19 cellular contexts compared by ENCODE assay signal in the genomic region with DNA sequence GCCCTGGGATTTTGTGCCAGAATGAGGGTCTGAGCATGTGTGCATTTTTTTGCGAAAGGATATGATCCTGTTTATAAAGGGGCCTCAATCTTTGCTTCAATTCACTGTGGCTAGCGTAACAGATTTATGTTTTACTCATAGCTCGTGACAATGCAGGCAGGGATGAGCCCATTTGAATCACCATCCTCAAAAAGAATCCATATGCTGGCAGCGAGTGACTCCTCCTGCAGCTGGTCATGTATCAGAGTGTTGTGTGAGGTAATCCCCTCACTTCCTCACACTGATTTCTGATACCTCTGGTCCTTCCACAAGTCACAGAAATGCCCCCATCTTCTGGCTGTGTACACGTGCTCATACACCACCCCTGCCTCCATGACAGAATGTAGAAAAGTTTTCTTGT.
A peak's percentile ranks its signal among the peaks of the same experiment; 100 is the strongest.
DNase-seq lines count a peak whose midpoint lies in the region; ATAC-seq and TF ChIP-seq lines count a peak whose summit lies in the region.
"Had no signal": no experiment of that assay in that cellular context is flagged by ENCODE, and none has a peak within 500 bp of the region (broad histone marks: within the 10 kb centered on the region; RNA-seq: fewer than 3 reads in every experiment).

No MANE protein-coding gene starts in this region.

- no peak overlapping the region for H3K18ac ChIP-seq in trophoblast cell (ENCODE audit: low read length)

- H3K9me3 Mint-ChIP-seq in CD8-positive, alpha-beta T cell: no peaks in the 10 kb centered on the region

- H2BK5ac ChIP-seq in trophoblast cell (ENCODE audit: low read depth, low read length, poor library complexity): no peak overlapping the region

- H4K12ac ChIP-seq in trophoblast cell (ENCODE audit: low read depth, low read length): no peak overlapping the region

- H3K4me2 ChIP-seq in trophoblast cell (ENCODE audit: low read length): no peak overlapping the region
- H3K4me2 ChIP-seq: BLaER1 treated with 17β-estradiol and CSF1 and Interleukin-3, amounts not matched to agents 10 nM and 100 nM had no signal

- no peak overlapping the region for H3K14ac ChIP-seq in trophoblast cell (ENCODE audit: low read length)

- ATAC-seq in HG03139 (IDR thresholded peaks at IDR 0.05; ENCODE audit: unreplicated experiment): no peak
- no peak for ATAC-seq in CD8-positive, alpha-beta T cell
- no peak for ATAC-seq in SK-N-SH treated with all-trans-retinoic acid at 6 μM for 48 hours
- ATAC-seq: Right ventricle myocardium inferior had no signal

- H3K4me3 ChIP-seq in HUES48 (ENCODE audit: low read depth, low read length) (no peak overlapping the region), colonic mucosa (no peak overlapping the region), trophoblast cell (ENCODE audit: low read depth, low read length) (no peak overlapping the region)
- H3K4me3 ChIP-seq in CD8-positive, alpha-beta T cell (ENCODE audit: low read depth, low read length): no peak overlapping the region
- H3K4me3 ChIP-seq: BLaER1 treated with 17β-estradiol and CSF1 and Interleukin-3, amounts not matched to agents 10 nM and 100 nM; HAP-1; Peyer's patch had no signal

- H3K4me3 Mint-ChIP-seq in CD8-positive, alpha-beta T cell: no peak overlapping the region
- H3K4me3 Mint-ChIP-seq: CD8-positive, alpha-beta memory T cell had no signal

- H3K36me3 Mint-ChIP-seq in CD8-positive, alpha-beta T cell: no peaks in the 10 kb centered on the region
- H3K36me3 Mint-ChIP-seq: CD8-positive, alpha-beta memory T cell had no signal

- no peak overlapping the region for H2BK120ac ChIP-seq in trophoblast cell (ENCODE audit: insufficient read depth, low read length, poor library complexity)

- no peaks in the 10 kb centered on the region for H3K79me1 ChIP-seq in trophoblast cell (ENCODE audit: low read length)

- H3K27ac ChIP-seq in HUES48 (ENCODE audit: low read depth, low read length) (peak overlapping the region; percentile 14), colonic mucosa (peak overlapping the region; percentile 74), trophoblast cell (ENCODE audit: low read depth, low read length) (no peak overlapping the region)
- no peak overlapping the region for H3K27ac ChIP-seq in CD8-positive, alpha-beta T cell (ENCODE audit: low read depth, low read length)
- H3K27ac ChIP-seq: BLaER1 treated with 17β-estradiol and CSF1 and Interleukin-3, amounts not matched to agents 10 nM and 100 nM had no signal

- POLR2A ChIA-PET in CD8-positive, alpha-beta T cell (lab: Charles Lee): no interaction called here

- no peak overlapping the region for H3K4ac ChIP-seq in trophoblast cell (ENCODE audit: low read depth, low read length)

- peaks cover 15% of the 10 kb centered on the region; the same call in 1 of the 2 replicates for H3K4me1 ChIP-seq in HUES48 (ENCODE audit: control insufficient read depth, insufficient read depth, low read length)
- no peaks in the 10 kb centered on the region for H3K4me1 ChIP-seq in colonic mucosa
- no peaks in the 10 kb centered on the region for H3K4me1 ChIP-seq in trophoblast cell (ENCODE audit: control insufficient read depth in 1 of 2, insufficient read depth in 2 of 2, low read length in 2 of 2)
- H3K4me1 ChIP-seq in CD8-positive, alpha-beta T cell (ENCODE audit: insufficient read depth, low read length): no peaks in the 10 kb centered on the region
- H3K4me1 ChIP-seq: BLaER1 treated with 17β-estradiol and CSF1 and Interleukin-3, amounts not matched to agents 10 nM and 100 nM; HAP-1 had no signal

- H2BK12ac ChIP-seq in trophoblast cell (ENCODE audit: low read length): no peak overlapping the region

- H3K9me3 ChIP-seq in HUES48 (ENCODE audit: control insufficient read depth, insufficient read depth, low read length) (no peaks in the 10 kb centered on the region), colonic mucosa (no peaks in the 10 kb centered on the region), trophoblast cell (ENCODE audit: insufficient read depth, low read depth, low read length) (no peaks in the 10 kb centered on the region)
- H3K9me3 ChIP-seq in CD8-positive, alpha-beta T cell (ENCODE audit: low read length): no peaks in the 10 kb centered on the region
- H3K9me3 ChIP-seq: BLaER1 treated with 17β-estradiol and CSF1 and Interleukin-3, amounts not matched to agents 10 nM and 100 nM; HAP-1; Peyer's patch had no signal

- no peak overlapping the region for H2AK5ac ChIP-seq in trophoblast cell (ENCODE audit: low read length)

- no CpG with 5 or more reads among the region's 5 CpGs for WGBS in trophoblast cell (ENCODE audit: extremely low coverage, insufficient coverage, insufficient read length)

- CTCF ChIA-PET in CD8-positive, alpha-beta T cell (lab: Charles Lee): no interaction called here

- intact Hi-C loops in colonic mucosa (cut with DNase I): no loop called here
- intact Hi-C loops in CD8-positive, alpha-beta T cell (cut with DNase I, micrococcal nuclease): no loop called here

- no peaks in the 10 kb centered on the region for H3K27me3 Mint-ChIP-seq in CD8-positive, alpha-beta T cell (ENCODE audit: low read depth)
- H3K27me3 Mint-ChIP-seq: CD8-positive, alpha-beta memory T cell had no signal

- H3K23ac ChIP-seq in trophoblast cell (ENCODE audit: low read length): no peak overlapping the region

- no peaks in the 10 kb centered on the region for H3K27me3 ChIP-seq in HUES48 (ENCODE audit: control insufficient read depth, insufficient read depth, low read length)
- no peaks in the 10 kb centered on the region for H3K27me3 ChIP-seq in colonic mucosa
- H3K27me3 ChIP-seq in trophoblast cell (ENCODE audit: insufficient read depth, low read length): no peaks in the 10 kb centered on the region
- no peaks in the 10 kb centered on the region for H3K27me3 ChIP-seq in CD8-positive, alpha-beta T cell (ENCODE audit: insufficient read depth, low read length)
- H3K27me3 ChIP-seq: BLaER1 treated with 17β-estradiol and CSF1 and Interleukin-3, amounts not matched to agents 10 nM and 100 nM; Peyer's patch had no signal

- no peak overlapping the region for H4K8ac ChIP-seq in trophoblast cell (ENCODE audit: low read depth, low read length)

- no peaks in the 10 kb centered on the region for H3K36me3 ChIP-seq in HUES48 (ENCODE audit: control insufficient read depth, insufficient read depth, low read length)
- no peaks in the 10 kb centered on the region for H3K36me3 ChIP-seq in colonic mucosa
- no peaks in the 10 kb centered on the region for H3K36me3 ChIP-seq in trophoblast cell (ENCODE audit: control insufficient read depth in 1 of 2, insufficient read depth in 2 of 2, low read length in 2 of 2)
- no peaks in the 10 kb centered on the region for H3K36me3 ChIP-seq in CD8-positive, alpha-beta T cell (ENCODE audit: insufficient read depth, low read length)
- H3K36me3 ChIP-seq: BLaER1 treated with 17β-estradiol and CSF1 and Interleukin-3, amounts not matched to agents 10 nM and 100 nM; HAP-1; Peyer's patch had no signal

- DNase-seq in Daoy (ENCODE audit: low read depth) (peak; percentile 22), colonic mucosa (no peak), trophoblast cell (peak; percentile 76 to 87)
- no peak for DNase-seq in CD8-positive, alpha-beta T cell
- DNase-seq: CD8-positive, alpha-beta memory T cell; DMS79; KBM-7; NCI-H1436 treated with DMSO at 0.1 percent for 48 hours; NCI-H2029; NCI-H345; NCI-H526 treated with DMSO at 0.1 percent for 48 hours; NK-92 treated with Interleukin-12 subunit alpha and Interleukin-12 subunit beta, amount 100 ng/mL, for 24 hours had no signal

- H3K79me2 ChIP-seq in trophoblast cell (ENCODE audit: control insufficient read depth, insufficient read depth, low read length, poor library complexity): no peaks in the 10 kb centered on the region

- no peak overlapping the region for H2AFZ ChIP-seq in trophoblast cell (ENCODE audit: insufficient read depth, low read length, poor library complexity)

- H4K91ac ChIP-seq in trophoblast cell (ENCODE audit: low read depth, low read length): no peak overlapping the region

- no peak for TF ChIP-seq CTCF in colonic mucosa (IDR thresholded peaks at IDR 0.05)
- no peak for TF ChIP-seq CTCF in CD8-positive, alpha-beta T cell (IDR thresholded peaks at IDR 0.05)

- no peak overlapping the region for H3K27ac Mint-ChIP-seq in CD8-positive, alpha-beta T cell
- H3K27ac Mint-ChIP-seq: CD8-positive, alpha-beta memory T cell had no signal

- H3K4me1 Mint-ChIP-seq in CD8-positive, alpha-beta T cell (ENCODE audit: low read depth): no peaks in the 10 kb centered on the region
- H3K4me1 Mint-ChIP-seq: CD8-positive, alpha-beta memory T cell had no signal

- H3K9ac ChIP-seq in HUES48 (ENCODE audit: low read depth, low read length) (no peak overlapping the region), colonic mucosa (ENCODE audit: low read depth in 2 of 2, low read length in 2 of 2) (peak overlapping the region in 1 of 2 donors; percentile 35), trophoblast cell (ENCODE audit: low read length) (no peak overlapping the region)
- H3K9ac ChIP-seq: BLaER1 treated with 17β-estradiol and CSF1 and Interleukin-3, amounts not matched to agents 10 nM and 100 nM had no signal

TF ChIP-seq in SK-N-SH treated with all-trans-retinoic acid at 6 μM for 48 hours, 23 proteins besides CTCF, POLR2A, EP300 and RAD21 (continues in another document):
- TF ChIP-seq, protein P1, sequence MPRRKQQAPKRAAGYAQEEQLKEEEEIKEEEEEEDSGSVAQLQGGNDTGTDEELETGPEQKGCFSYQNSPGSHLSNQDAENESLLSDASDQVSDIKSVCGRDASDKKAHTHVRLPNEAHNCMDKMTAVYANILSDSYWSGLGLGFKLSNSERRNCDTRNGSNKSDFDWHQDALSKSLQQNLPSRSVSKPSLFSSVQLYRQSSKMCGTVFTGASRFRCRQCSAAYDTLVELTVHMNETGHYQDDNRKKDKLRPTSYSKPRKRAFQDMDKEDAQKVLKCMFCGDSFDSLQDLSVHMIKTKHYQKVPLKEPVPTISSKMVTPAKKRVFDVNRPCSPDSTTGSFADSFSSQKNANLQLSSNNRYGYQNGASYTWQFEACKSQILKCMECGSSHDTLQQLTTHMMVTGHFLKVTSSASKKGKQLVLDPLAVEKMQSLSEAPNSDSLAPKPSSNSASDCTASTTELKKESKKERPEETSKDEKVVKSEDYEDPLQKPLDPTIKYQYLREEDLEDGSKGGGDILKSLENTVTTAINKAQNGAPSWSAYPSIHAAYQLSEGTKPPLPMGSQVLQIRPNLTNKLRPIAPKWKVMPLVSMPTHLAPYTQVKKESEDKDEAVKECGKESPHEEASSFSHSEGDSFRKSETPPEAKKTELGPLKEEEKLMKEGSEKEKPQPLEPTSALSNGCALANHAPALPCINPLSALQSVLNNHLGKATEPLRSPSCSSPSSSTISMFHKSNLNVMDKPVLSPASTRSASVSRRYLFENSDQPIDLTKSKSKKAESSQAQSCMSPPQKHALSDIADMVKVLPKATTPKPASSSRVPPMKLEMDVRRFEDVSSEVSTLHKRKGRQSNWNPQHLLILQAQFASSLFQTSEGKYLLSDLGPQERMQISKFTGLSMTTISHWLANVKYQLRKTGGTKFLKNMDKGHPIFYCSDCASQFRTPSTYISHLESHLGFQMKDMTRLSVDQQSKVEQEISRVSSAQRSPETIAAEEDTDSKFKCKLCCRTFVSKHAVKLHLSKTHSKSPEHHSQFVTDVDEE (CRISPR knock-in tag; IDR thresholded peaks at IDR 0.05): no peak
- TF ChIP-seq ZNF8 (CRISPR knock-in tag; IDR thresholded peaks at IDR 0.05) (no peak), ZFP30 (CRISPR knock-in tag; IDR thresholded peaks at IDR 0.05) (no peak), ARNTL (CRISPR knock-in tag; IDR thresholded peaks at IDR 0.05; ENCODE audit: borderline replicate concordance, low read depth) (no peak), TCF4 (CRISPR knock-in tag; IDR thresholded peaks at IDR 0.05; ENCODE audit: borderline replicate concordance) (no peak)

Comparison
In these comparisons a context has a peak if more than half of its experiments do, and no peak if none do; other contexts are left out.
1. DNase-seq: peak in Daoy (single experiment) and trophoblast cell (2 of 2); none in colonic mucosa (single experiment) and CD8-positive, alpha-beta T cell (0 of 7).
2. H3K27ac ChIP-seq: peak in HUES48 (single experiment) and colonic mucosa (single experiment); none in trophoblast cell (single experiment) and CD8-positive, alpha-beta T cell (single experiment).